ENCODE assay signal across 11 cellular contexts in the genomic region with DNA sequence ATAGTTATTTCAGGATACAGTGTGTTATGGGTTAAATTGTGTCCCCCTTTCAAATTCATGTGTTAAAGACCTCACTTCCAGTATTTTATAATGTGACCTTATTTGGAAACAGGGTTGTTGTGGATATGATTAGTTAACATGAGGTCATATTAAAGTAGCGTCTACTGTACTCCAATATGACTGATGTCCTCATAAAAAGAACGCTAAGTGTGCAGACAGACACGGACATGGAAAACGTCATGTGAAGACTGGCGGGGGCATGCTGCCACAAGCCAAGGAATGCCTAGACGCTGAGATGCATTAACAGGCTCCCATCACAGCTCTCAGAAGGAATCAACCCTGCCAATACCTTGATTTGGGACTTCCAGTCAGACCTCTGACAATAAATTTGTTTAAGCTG. TPM values are rescaled to one million over a fixed set of nuclear protein-coding genes. Genes with fewer than 3 reads are reported as not detected.
DNase-seq lines count a peak whose midpoint lies in the region; ATAC-seq, FAIRE-seq and TF ChIP-seq lines count a peak whose summit lies in the region.
"Had no signal": no experiment of that assay in that cellular context is flagged by ENCODE, and none has a peak within 500 bp of the region (broad histone marks: within the 10 kb centered on the region; RNA-seq: fewer than 3 reads in every experiment).

No MANE protein-coding gene starts in this region.

- peaks cover 78% of the 10 kb centered on the region for H3K4me1 Mint-ChIP-seq in activated T-helper 1 cell treated with anti-CD3 and anti-CD28 coated beads, Interleukin-12 subunit alpha, Interleukin-12 subunit beta, Interleukin-2, Interleukin-4 antibody, amounts not matched to agents 30 ng/mL and 10 ng/mL and 1 ng/mL, durations not matched to agents 14 hours and 24 hours and 36 hours (ENCODE audit: low read depth)
- H3K4me1 Mint-ChIP-seq in immature natural killer cell, result peaks cover 79 to 90% of the 10 kb centered on the region in 2 donors

- 82% methylated on average over 6 of the region's 6 CpGs for WGBS in HepG2 (ENCODE audit: low lambda C conversion rate)
- WGBS in right lobe of liver (ENCODE audit: insufficient coverage, low coverage, low lambda C conversion rate, missing lambda C conversion rate), result 60% methylated on average over 6 of the region's 6 CpGs

- POLR2A ChIA-PET in HepG2 (lab: Yijun Ruan, JAX), result no interaction called here

- peaks cover 92% of the 10 kb centered on the region for H3K79me2 ChIP-seq in HepG2 (ENCODE audit: insufficient read depth, low read length)

- TF ChIP-seq RAD21 in HepG2 (CRISPR knock-in tag; IDR thresholded peaks at IDR 0.05), result no peak

- no peaks in the 10 kb centered on the region for H3K9me3 Mint-ChIP-seq in activated T-helper 1 cell treated with anti-CD3 and anti-CD28 coated beads, Interleukin-12 subunit alpha, Interleukin-12 subunit beta, Interleukin-2, Interleukin-4 antibody, amounts not matched to agents 30 ng/mL and 10 ng/mL and 1 ng/mL, durations not matched to agents 14 hours and 24 hours and 36 hours
- no peaks in the 10 kb centered on the region for H3K9me3 Mint-ChIP-seq in immature natural killer cell

- peaks cover 35% of the 10 kb centered on the region for H3K36me3 Mint-ChIP-seq in activated T-helper 1 cell treated with anti-CD3 and anti-CD28 coated beads, Interleukin-12 subunit alpha, Interleukin-12 subunit beta, Interleukin-2, Interleukin-4 antibody, amounts not matched to agents 30 ng/mL and 10 ng/mL and 1 ng/mL, durations not matched to agents 14 hours and 24 hours and 36 hours (ENCODE audit: low read depth)
- H3K36me3 Mint-ChIP-seq in immature natural killer cell, result peaks cover 6 to 16% (median 8%) of the 10 kb centered on the region in 3 donors

- H3K27ac ChIP-seq in HepG2 (ENCODE audit: extremely low read length, insufficient read depth, low read length) (no peak overlapping the region), right lobe of liver (peak overlapping the region in 1 of 3 donors; percentile 97), vagina (peak overlapping the region; percentile 8)

- no peak for TF ChIP-seq POLR2A in HepG2 (IDR thresholded peaks at IDR 0.05; ENCODE audit: insufficient read depth in 1 of 2, low read depth in 2 of 2, low read length in 2 of 2)
- TF ChIP-seq POLR2A in right lobe of liver (IDR thresholded peaks at IDR 0.05), result no peak
- TF ChIP-seq POLR2A in vagina (IDR thresholded peaks at IDR 0.05), result no peak

- in situ Hi-C loops in HepG2 (cut with HindIII; ENCODE audit: extremely low pct_ligation_motif_present, low pct_unique_long_range_greater_than_20kb), result no loop called here

- H3K4me2 ChIP-seq in HepG2 (ENCODE audit: low read depth, low read length), result peak overlapping the region; percentile 81

- peak overlapping the region; percentile 97 for H3K4me3 Mint-ChIP-seq in activated T-helper 1 cell treated with anti-CD3 and anti-CD28 coated beads, Interleukin-12 subunit alpha, Interleukin-12 subunit beta, Interleukin-2, Interleukin-4 antibody, amounts not matched to agents 30 ng/mL and 10 ng/mL and 1 ng/mL, durations not matched to agents 14 hours and 24 hours and 36 hours
- H3K4me3 Mint-ChIP-seq in immature natural killer cell, result peak overlapping the region; percentile 72 to 97 (median 93)

- H3K27ac Mint-ChIP-seq in activated T-helper 1 cell treated with anti-CD3 and anti-CD28 coated beads, Interleukin-12 subunit alpha, Interleukin-12 subunit beta, Interleukin-2, Interleukin-4 antibody, amounts not matched to agents 30 ng/mL and 10 ng/mL and 1 ng/mL, durations not matched to agents 14 hours and 24 hours and 36 hours, result peak overlapping the region; percentile 40
- H3K27ac Mint-ChIP-seq in immature natural killer cell, result peak overlapping the region; percentile 95 to 99 (median 98)

- no peak for TF ChIP-seq EP300 in HepG2 (IDR thresholded peaks at IDR 0.05; ENCODE audit: low read depth in 2 of 2, low read length in 2 of 2)
- no peak for TF ChIP-seq EP300 in HepG2 (CRISPR knock-in tag; IDR thresholded peaks at IDR 0.05; ENCODE audit: borderline replicate concordance)

- peak overlapping the region; percentile 23 to 100 (median 80) for H3K4me3 ChIP-seq in HepG2 (replicated peaks in 1 of 3; ENCODE audit: insufficient read depth in 1 of 3, low read depth in 2 of 3, low read length in 3 of 3)
- peak overlapping the region in 1 of 3 donors; percentile 84 for H3K4me3 ChIP-seq in right lobe of liver
- peak overlapping the region in 1 of 2 donors; percentile 68 for H3K4me3 ChIP-seq in vagina

- TSS peak; percentile 52 for BruUV-seq in HepG2 (replicated peaks; lab: Mats Ljungman, UMichigan)

- intact Hi-C loops in HepG2 (cut with micrococcal nuclease; ENCODE audit: unreplicated experiment), result no loop called here
- intact Hi-C loops in right lobe of liver (cut with DNase I), result no loop called here
- intact Hi-C loops in activated T-helper 1 cell treated with anti-CD3 and anti-CD28 coated beads, Interleukin-12 subunit alpha, Interleukin-12 subunit beta, Interleukin-2, Interleukin-4 antibody, amounts not matched to agents 30 ng/mL and 10 ng/mL and 1 ng/mL, durations not matched to agents 14 hours and 24 hours and 36 hours (cut with micrococcal nuclease), result no loop called here
- intact Hi-C loops in vagina (cut with DNase I), result loop anchor here (10.0 kb wide), 1 partner anchor 120 kb away; a partner anchor contains a TSS

- H2AFZ ChIP-seq in HepG2 (ENCODE audit: low read length), result no peak overlapping the region

- peaks cover 18% of the 10 kb centered on the region for H4K20me1 ChIP-seq in HepG2 (ENCODE audit: insufficient read depth, low read length)

- H3K9ac ChIP-seq in HepG2 (ENCODE audit: insufficient read depth, low read depth, low read length), result peak overlapping the region; percentile 87

- TF ChIP-seq CTCF in HepG2 (CRISPR knock-in tag; IDR thresholded peaks at IDR 0.05) (no peak), right lobe of liver (IDR thresholded peaks at IDR 0.05) (no peak), vagina (IDR thresholded peaks at IDR 0.05) (no peak)

- H3K36me3 ChIP-seq in HepG2 (replicated peaks in 1 of 2; ENCODE audit: control insufficient read depth in 1 of 2, insufficient read depth in 2 of 2, low read length in 2 of 2) (peaks cover 3 to 25% of the 10 kb centered on the region in 2 experiments; a peak in 3 of 5 replicates), right lobe of liver (peaks cover 0 to 8% (median 0%) of the 10 kb centered on the region in 4 donors), vagina (peaks cover 0 to 6% of the 10 kb centered on the region in 2 donors)

- H3K27me3 Mint-ChIP-seq in activated T-helper 1 cell treated with anti-CD3 and anti-CD28 coated beads, Interleukin-12 subunit alpha, Interleukin-12 subunit beta, Interleukin-2, Interleukin-4 antibody, amounts not matched to agents 30 ng/mL and 10 ng/mL and 1 ng/mL, durations not matched to agents 14 hours and 24 hours and 36 hours (ENCODE audit: insufficient read depth), result no peaks in the 10 kb centered on the region
- H3K27me3 Mint-ChIP-seq in immature natural killer cell (ENCODE audit: low read depth in 3 of 3), result peaks cover 9 to 25% (median 15%) of the 10 kb centered on the region in 3 donors

- H3K27me3 ChIP-seq in HepG2 (ENCODE audit: control insufficient read depth in 1 of 2, insufficient read depth in 2 of 2, low read length in 2 of 2), result no peaks in the 10 kb centered on the region; a peak in 1 of 5 replicates
- no peaks in the 10 kb centered on the region for H3K27me3 ChIP-seq in right lobe of liver
- H3K27me3 ChIP-seq in vagina, result no peaks in the 10 kb centered on the region

- ATAC-seq in HepG2 (no peak), right lobe of liver (no peak), GM19351 (IDR thresholded peaks at IDR 0.05; ENCODE audit: unreplicated experiment) (no peak), GM18907 (IDR thresholded peaks at IDR 0.05; ENCODE audit: unreplicated experiment) (no peak)

- H3K9me3 ChIP-seq in HepG2 (ENCODE audit: low read length) (no peaks in the 10 kb centered on the region), right lobe of liver (no peaks in the 10 kb centered on the region), vagina (no peaks in the 10 kb centered on the region)

- H3K4me1 ChIP-seq in HepG2 (ENCODE audit: insufficient read depth, low read length), result peaks cover 64% of the 10 kb centered on the region
- H3K4me1 ChIP-seq in right lobe of liver, result peaks cover 0 to 44% (median 16%) of the 10 kb centered on the region in 4 donors
- H3K4me1 ChIP-seq in vagina, result peaks cover 60% of the 10 kb centered on the region

- FAIRE-seq in HepG2 (lab: Jason Lieb, UNC), result no peak

- DNase-seq in HepG2 (ENCODE audit: low spot score) (no peak), right lobe of liver (no peak), immature natural killer cell (no peak), vagina (ENCODE audit: extremely low spot score in 2 of 2) (no peak), NCI-H1417 (lab: John Stamatoyannopoulos, UW) (no peak)
- no peak for DNase-seq in activated T-helper 1 cell treated with anti-CD3 and anti-CD28 coated beads, Interleukin-12 subunit alpha, Interleukin-12 subunit beta, Interleukin-2, Interleukin-4 antibody, amounts not matched to agents 30 ng/mL and 10 ng/mL and 1 ng/mL, durations not matched to agents 14 hours and 24 hours and 36 hours (ENCODE audit: low spot score)
- DNase-seq: activated CD4-positive, alpha-beta T cell treated with anti-CD3 and anti-CD28 coated beads, Interleukin-2, amount 50 U/mL, for 4 hours; NCI-H2029 treated with DMSO at 0.1 percent for 48 hours; stimulated activated CD4-positive, alpha-beta T cell treated with anti-CD3 and anti-CD28 coated beads, Interleukin-1b, Interleukin-23, amount 100 ng/mL, for 48 hours had no signal

- CTCF ChIA-PET in HepG2 (lab: Yijun Ruan, JAX; ENCODE audit: low intra/inter-chr PET ratio, low total read pairs), result no interaction called here

RNA-seq across cellular contexts. Expression of a gene that starts 1.5 kb away (rescaled TPM):
- total RNA-seq in HepG2 (2016; rRNA removed; fragmentation: Illumina TruSeq; extraction: Trizol) (5.4 and 5.9 TPM in 2 replicates), right lobe of liver (1 to 10 TPM; 5.8 to 9.7 (median 8.3) TPM), vagina (16.9 TPM)
- 14.4 and 16.4 TPM in 2 replicates for total RNA-seq in HepG2 (2016; cell fraction: cytosol; rRNA removed; fragmentation: Illumina TruSeq; extraction: Trizol; ENCODE audit: low read depth)
- 4.7 and 6.1 TPM in 2 replicates for total RNA-seq in HepG2 (2016; cell fraction: insoluble cytoplasmic fraction; rRNA removed; fragmentation: Illumina TruSeq; extraction: Trizol)
- 8.1 and 8.5 TPM in 2 replicates for total RNA-seq in HepG2 (2016; cell fraction: membrane; rRNA removed; fragmentation: Illumina TruSeq; extraction: Trizol)
- total RNA-seq in HepG2 (2016; cell fraction: nucleus; rRNA removed; fragmentation: Illumina TruSeq; extraction: Trizol), result 7.7 and 7.8 TPM in 2 replicates
- polyA plus RNA-seq in HepG2 (2011; rRNA removed) (7.5 and 8.6 TPM in 2 replicates), immature natural killer cell (10 to 100 TPM; 16.7 to 32.2 (median 26.5) TPM)
- polyA plus RNA-seq in HepG2 (2011; cell fraction: cytosol; rRNA removed), result 5.3 TPM in 2 replicates
- polyA plus RNA-seq in HepG2 (2011; cell fraction: nucleus; rRNA removed), result 19.8 and 22.5 TPM in 2 replicates
- polyA plus RNA-seq in HepG2 (2012), result 6.1 and 6.9 TPM in 2 replicates
- polyA plus RNA-seq in HepG2 (2016; cell fraction: cytosol; fragmentation: Illumina TruSeq; extraction: Trizol; ENCODE audit: low read depth), result 0.37 and 0.41 TPM in 2 replicates
- polyA plus RNA-seq in HepG2 (2016; cell fraction: insoluble cytoplasmic fraction; fragmentation: Illumina TruSeq; extraction: Trizol; ENCODE audit: low read depth), result 4.6 and 5.8 TPM in 2 replicates
- 1.1 and 1.2 TPM in 2 replicates for polyA plus RNA-seq in HepG2 (2016; cell fraction: membrane; fragmentation: Illumina TruSeq; extraction: Trizol; ENCODE audit: low read depth)
- polyA plus RNA-seq in HepG2 (2016; cell fraction: nucleus; fragmentation: Illumina TruSeq; extraction: Trizol; ENCODE audit: insufficient read depth, low read depth), result 16.0 TPM in 2 replicates
- polyA minus RNA-seq in HepG2 (2011; rRNA and poly(A)+ RNA removed; ENCODE audit: low replicate concordance), result 39.9 and 41.7 TPM in 2 replicates
- polyA minus RNA-seq in HepG2 (2011; cell fraction: cytosol; rRNA and poly(A)+ RNA removed), result 7.3 and 13.4 TPM in 2 replicates
- polyA minus RNA-seq in HepG2 (2011; cell fraction: nucleus; rRNA and poly(A)+ RNA removed), result 16.2 and 17.1 TPM in 2 replicates
- total RNA-seq in activated T-helper 1 cell treated with anti-CD3 and anti-CD28 coated beads, Interleukin-12 subunit alpha, Interleukin-12 subunit beta, Interleukin-2, Interleukin-4 antibody, amounts not matched to agents 30 ng/mL and 10 ng/mL and 1 ng/mL, durations not matched to agents 14 hours and 24 hours and 36 hours, result 19.9 and 21.1 TPM in 2 replicates

RNA-seq across cellular contexts. Expression of a gene that starts 5.8 kb away (rescaled TPM):
- 145 and 247 TPM in 2 replicates for total RNA-seq in HepG2 (2016; rRNA removed; fragmentation: Illumina TruSeq; extraction: Trizol)
- 30.6 and 36.4 TPM in 2 replicates for total RNA-seq in HepG2 (2016; cell fraction: cytosol; rRNA removed; fragmentation: Illumina TruSeq; extraction: Trizol; ENCODE audit: low read depth)
- total RNA-seq in HepG2 (2016; cell fraction: insoluble cytoplasmic fraction; rRNA removed; fragmentation: Illumina TruSeq; extraction: Trizol), result 151 and 249 TPM in 2 replicates
- 51.4 and 56.7 TPM in 2 replicates for total RNA-seq in HepG2 (2016; cell fraction: membrane; rRNA removed; fragmentation: Illumina TruSeq; extraction: Trizol)
- total RNA-seq in HepG2 (2016; cell fraction: nucleus; rRNA removed; fragmentation: Illumina TruSeq; extraction: Trizol), result 95.7 and 98.8 TPM in 2 replicates
- 44.4 and 56.6 TPM in 2 replicates for polyA plus RNA-seq in HepG2 (2011; rRNA removed)
- 17.6 and 37.3 TPM in 2 replicates for polyA plus RNA-seq in HepG2 (2011; cell fraction: cytosol; rRNA removed)
- polyA plus RNA-seq in HepG2 (2011; cell fraction: nucleus; rRNA removed), result 43.0 and 68.2 TPM in 2 replicates
- polyA plus RNA-seq in HepG2 (2012), result 95.0 and 101 TPM in 2 replicates
- 11.6 and 13.1 TPM in 2 replicates for polyA plus RNA-seq in HepG2 (2016; cell fraction: cytosol; fragmentation: Illumina TruSeq; extraction: Trizol; ENCODE audit: low read depth)
- polyA plus RNA-seq in HepG2 (2016; cell fraction: insoluble cytoplasmic fraction; fragmentation: Illumina TruSeq; extraction: Trizol; ENCODE audit: low read depth), result 253 and 286 TPM in 2 replicates
- polyA plus RNA-seq in HepG2 (2016; cell fraction: membrane; fragmentation: Illumina TruSeq; extraction: Trizol; ENCODE audit: low read depth), result 34.8 and 35.9 TPM in 2 replicates
- polyA plus RNA-seq in HepG2 (2016; cell fraction: nucleus; fragmentation: Illumina TruSeq; extraction: Trizol; ENCODE audit: insufficient read depth, low read depth), result 142 and 155 TPM in 2 replicates
- 13.6 and 22.4 TPM in 2 replicates for polyA minus RNA-seq in HepG2 (2011; rRNA and poly(A)+ RNA removed; ENCODE audit: low replicate concordance)
- polyA minus RNA-seq in HepG2 (2011; cell fraction: cytosol; rRNA and poly(A)+ RNA removed), result 13.5 and 22.8 TPM in 2 replicates
- 43.5 and 60.7 TPM in 2 replicates for polyA minus RNA-seq in HepG2 (2011; cell fraction: nucleus; rRNA and poly(A)+ RNA removed)
- total RNA-seq in right lobe of liver, result 10 to 100 TPM; 14.7 to 79.7 (median 28.4) TPM
- 76.0 and 78.9 TPM in 2 replicates for total RNA-seq in activated T-helper 1 cell treated with anti-CD3 and anti-CD28 coated beads, Interleukin-12 subunit alpha, Interleukin-12 subunit beta, Interleukin-2, Interleukin-4 antibody, amounts not matched to agents 30 ng/mL and 10 ng/mL and 1 ng/mL, durations not matched to agents 14 hours and 24 hours and 36 hours
- 100 to 1,000 TPM in 1 of 3 donors, 10 to 100 TPM in 2; 62.3 to 113 (median 95.9) TPM for polyA plus RNA-seq in immature natural killer cell
- 50.3 TPM for total RNA-seq in vagina

RNA-seq across cellular contexts. Expression of a gene that starts 29.0 kb away (rescaled TPM):
- total RNA-seq in HepG2 (2016; rRNA removed; fragmentation: Illumina TruSeq; extraction: Trizol), result not detected in 2 replicates
- not detected in 2 replicates for total RNA-seq in HepG2 (2016; cell fraction: cytosol; rRNA removed; fragmentation: Illumina TruSeq; extraction: Trizol; ENCODE audit: low read depth)
- total RNA-seq in HepG2 (2016; cell fraction: insoluble cytoplasmic fraction; rRNA removed; fragmentation: Illumina TruSeq; extraction: Trizol), result not detected in 2 replicates
- total RNA-seq in HepG2 (2016; cell fraction: membrane; rRNA removed; fragmentation: Illumina TruSeq; extraction: Trizol), result not detected in 2 replicates
- not detected in 2 replicates for total RNA-seq in HepG2 (2016; cell fraction: nucleus; rRNA removed; fragmentation: Illumina TruSeq; extraction: Trizol)
- not detected in 2 replicates for polyA plus RNA-seq in HepG2 (2011; rRNA removed)
- polyA plus RNA-seq in HepG2 (2011; cell fraction: cytosol; rRNA removed), result not detected in 2 replicates
- not detected in 2 replicates for polyA plus RNA-seq in HepG2 (2011; cell fraction: nucleus; rRNA removed)
- not detected in 2 replicates for polyA plus RNA-seq in HepG2 (2012)
- polyA plus RNA-seq in HepG2 (2016; cell fraction: cytosol; fragmentation: Illumina TruSeq; extraction: Trizol; ENCODE audit: low read depth), result not detected in 2 replicates
- polyA plus RNA-seq in HepG2 (2016; cell fraction: insoluble cytoplasmic fraction; fragmentation: Illumina TruSeq; extraction: Trizol; ENCODE audit: low read depth), result not detected in 2 replicates
- not detected in 2 replicates for polyA plus RNA-seq in HepG2 (2016; cell fraction: membrane; fragmentation: Illumina TruSeq; extraction: Trizol; ENCODE audit: low read depth)
- not detected in 2 replicates for polyA plus RNA-seq in HepG2 (2016; cell fraction: nucleus; fragmentation: Illumina TruSeq; extraction: Trizol; ENCODE audit: insufficient read depth, low read depth)
- not detected in 2 replicates for polyA minus RNA-seq in HepG2 (2011; rRNA and poly(A)+ RNA removed; ENCODE audit: low replicate concordance)
- polyA minus RNA-seq in HepG2 (2011; cell fraction: cytosol; rRNA and poly(A)+ RNA removed), result not detected in 2 replicates
- not detected in 2 replicates for polyA minus RNA-seq in HepG2 (2011; cell fraction: nucleus; rRNA and poly(A)+ RNA removed)
- not detected for total RNA-seq in right lobe of liver
- total RNA-seq in activated T-helper 1 cell treated with anti-CD3 and anti-CD28 coated beads, Interleukin-12 subunit alpha, Interleukin-12 subunit beta, Interleukin-2, Interleukin-4 antibody, amounts not matched to agents 30 ng/mL and 10 ng/mL and 1 ng/mL, durations not matched to agents 14 hours and 24 hours and 36 hours, result not detected in 2 replicates
- under 1 TPM in 1 of 3 donors, not detected in 2; 0.19 TPM for polyA plus RNA-seq in immature natural killer cell
- not detected for total RNA-seq in vagina
